22 cellular contexts compared by ENCODE assay signal in the genomic region with DNA sequence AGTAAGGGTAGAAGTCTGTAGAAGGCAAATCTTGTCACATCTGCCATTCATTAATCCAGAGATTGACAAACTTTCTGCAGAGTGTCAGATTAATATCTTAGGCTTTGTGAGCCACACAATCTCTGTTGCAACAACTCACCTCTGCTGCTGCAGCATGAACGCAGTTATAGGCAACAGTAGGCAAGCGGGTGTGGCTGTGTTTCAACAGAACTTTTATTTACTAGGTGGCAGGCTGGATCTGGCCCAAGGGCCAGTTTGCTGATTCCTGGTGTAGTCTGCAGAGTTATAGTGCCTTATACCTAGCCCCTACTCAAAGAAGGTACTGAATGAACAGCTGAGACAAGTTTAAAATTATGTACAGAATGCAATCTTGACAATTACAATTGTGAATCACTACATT.
A peak's percentile ranks its signal among the peaks of the same experiment; 100 is the strongest.
DNase-seq lines count a peak whose midpoint lies in the region; ATAC-seq, FAIRE-seq and TF ChIP-seq lines count a peak whose summit lies in the region.
"Had no signal": no experiment of that assay in that cellular context is flagged by ENCODE, and none has a peak within 500 bp of the region (broad histone marks: within the 10 kb centered on the region; RNA-seq: fewer than 3 reads in every experiment).

No MANE protein-coding gene starts in this region.

- POLR2A ChIA-PET in HepG2 (lab: Yijun Ruan, JAX): no interaction called here

- no peaks in the 10 kb centered on the region for H3K9me3 Mint-ChIP-seq in activated naive CD8-positive, alpha-beta T cell (ENCODE audit: low read depth)
- H3K9me3 Mint-ChIP-seq: nephron had no signal

- 46% methylated on average over 2 of the region's 2 CpGs for WGBS in liver
- WGBS in HepG2 (ENCODE audit: low lambda C conversion rate): 94% methylated on average over 2 of the region's 2 CpGs

- H3K36me3 ChIP-seq in liver (ENCODE audit: control insufficient read depth in 4 of 4, insufficient read depth in 3 of 4, low read depth in 1 of 4, low read length in 3 of 4) (no peaks in the 10 kb centered on the region), HepG2 (replicated peaks in 1 of 2; ENCODE audit: control insufficient read depth in 1 of 2, insufficient read depth in 2 of 2, low read length in 2 of 2) (peaks cover 0 to 5% of the 10 kb centered on the region in 2 experiments; a peak in 2 of 5 replicates), upper lobe of right lung (no peaks in the 10 kb centered on the region)

- H3K36me3 Mint-ChIP-seq in activated naive CD8-positive, alpha-beta T cell: peaks cover 33% of the 10 kb centered on the region

- H4K20me1 ChIP-seq in HepG2 (ENCODE audit: insufficient read depth, low read length): no peaks in the 10 kb centered on the region

- CTCF ChIA-PET in HepG2 (lab: Yijun Ruan, JAX; ENCODE audit: low intra/inter-chr PET ratio, low total read pairs): no interaction called here

- H3K27me3 Mint-ChIP-seq in activated naive CD8-positive, alpha-beta T cell: no peaks in the 10 kb centered on the region
- H3K27me3 Mint-ChIP-seq: activated naive CD8-positive, alpha-beta T cell treated with anti-CD3 and anti-CD28 coated beads, Interleukin-2, amount 10 ng/mL, durations not matched to agents 7 days and 5 days had no signal

- TF ChIP-seq CTCF in liver (IDR thresholded peaks at IDR 0.05; ENCODE audit: low read depth, low read length, missing input control): no peak
- TF ChIP-seq CTCF in HepG2 (CRISPR knock-in tag; IDR thresholded peaks at IDR 0.05): no peak
- TF ChIP-seq CTCF in upper lobe of right lung (IDR thresholded peaks at IDR 0.05): no peak

- DNase-seq in HepG2 (ENCODE audit: low spot score) (no peak), left colon (peak in 1 of 2 donors; percentile 62), upper lobe of right lung (no peak), NCI-H1417 treated with DMSO at 0.1 percent for 48 hours (lab: John Stamatoyannopoulos, UW) (no peak), cortex of kidney (lab: John Stamatoyannopoulos, UW) (no peak), posterior vena cava (ENCODE audit: low spot score) (no peak)
- DNase-seq: activated naive CD8-positive, alpha-beta T cell treated with anti-CD3 and anti-CD28 coated beads, Interleukin-2, amount 10 ng/mL, durations not matched to agents 7 days and 5 days; activated T-cell treated with anti-CD3 and anti-CD28 coated beads, Interleukin-2, amount 50 U/mL, for 48 hours; C1 segment of cervical spinal cord; Calu3; cerebellar nuclear complex; left ventricle myocardium superior; NCI-H1694 treated with DMSO at 0.1 percent for 48 hours; NK-92 treated with Interleukin-12 subunit alpha and Interleukin-12 subunit beta, amount 100 ng/mL, for 24 hours; PC-3; Right ventricle myocardium superior; substantia nigra had no signal

- no peak for TF ChIP-seq RAD21 in liver (IDR thresholded peaks at IDR 0.05)
- no peak for TF ChIP-seq RAD21 in HepG2 (CRISPR knock-in tag; IDR thresholded peaks at IDR 0.05)

- FAIRE-seq in HepG2 (lab: Jason Lieb, UNC): no peak
- FAIRE-seq: GM18507 had no signal

- H3K9me3 ChIP-seq in liver (ENCODE audit: control insufficient read depth in 4 of 4, low read length in 3 of 4): no peaks in the 10 kb centered on the region
- H3K9me3 ChIP-seq in HepG2 (ENCODE audit: low read length): no peaks in the 10 kb centered on the region
- no peaks in the 10 kb centered on the region for H3K9me3 ChIP-seq in upper lobe of right lung

- no peaks in the 10 kb centered on the region for H3K79me2 ChIP-seq in HepG2 (ENCODE audit: insufficient read depth, low read length)

- peaks cover 70% of the 10 kb centered on the region for H3K4me1 Mint-ChIP-seq in activated naive CD8-positive, alpha-beta T cell (ENCODE audit: low read depth)

- BruUV-seq in HepG2 (replicated peaks; lab: Mats Ljungman, UMichigan): no TSS peak

- no peak overlapping the region for H3K4me3 ChIP-seq in liver (ENCODE audit: low read depth in 1 of 3, low read length in 3 of 3)
- no peak overlapping the region for H3K4me3 ChIP-seq in HepG2 (replicated peaks in 1 of 3; ENCODE audit: insufficient read depth in 1 of 3, low read depth in 2 of 3, low read length in 3 of 3)
- no peak overlapping the region for H3K4me3 ChIP-seq in upper lobe of right lung

- H3K4me2 ChIP-seq in HepG2 (ENCODE audit: low read depth, low read length): no peak overlapping the region

- no peak overlapping the region for H3K4me3 Mint-ChIP-seq in activated naive CD8-positive, alpha-beta T cell
- H3K4me3 Mint-ChIP-seq: activated naive CD8-positive, alpha-beta T cell treated with anti-CD3 and anti-CD28 coated beads, Interleukin-2, amount 10 ng/mL, durations not matched to agents 7 days and 5 days; nephron had no signal

- H2AFZ ChIP-seq in HepG2 (ENCODE audit: low read length): no peak overlapping the region

- in situ Hi-C loops in HepG2 (cut with HindIII; ENCODE audit: extremely low pct_ligation_motif_present, low pct_unique_long_range_greater_than_20kb): no loop called here

- peak overlapping the region; percentile 89 for H3K27ac Mint-ChIP-seq in activated naive CD8-positive, alpha-beta T cell
- H3K27ac Mint-ChIP-seq: nephron had no signal

- H3K4me1 ChIP-seq in liver (ENCODE audit: control insufficient read depth in 4 of 4, insufficient read depth in 4 of 4, low read length in 3 of 4) (peaks cover 0 to 8% (median 0%) of the 10 kb centered on the region in 4 donors), HepG2 (ENCODE audit: insufficient read depth, low read length) (peaks cover 13% of the 10 kb centered on the region), upper lobe of right lung (no peaks in the 10 kb centered on the region)

- TF ChIP-seq EP300 in HepG2 (IDR thresholded peaks at IDR 0.05; ENCODE audit: low read depth in 2 of 2, low read length in 2 of 2): no peak
- no peak for TF ChIP-seq EP300 in HepG2 (CRISPR knock-in tag; IDR thresholded peaks at IDR 0.05; ENCODE audit: borderline replicate concordance)

- H3K27ac ChIP-seq in liver (ENCODE audit: low read depth in 1 of 2, low read length in 2 of 2) (no peak overlapping the region), HepG2 (ENCODE audit: extremely low read length, insufficient read depth, low read length) (no peak overlapping the region), upper lobe of right lung (no peak overlapping the region)

- ATAC-seq in HepG2: no peak
- peak; percentile 40 for ATAC-seq in left colon
- ATAC-seq in upper lobe of right lung: peak; percentile 22
- ATAC-seq: HCT116, left ventricle myocardium superior had no signal

- H3K27me3 ChIP-seq in liver (ENCODE audit: control insufficient read depth in 4 of 4, insufficient read depth in 4 of 4, low read length in 3 of 4) (no peaks in the 10 kb centered on the region), HepG2 (ENCODE audit: control insufficient read depth in 1 of 2, insufficient read depth in 2 of 2, low read length in 2 of 2) (no peaks in the 10 kb centered on the region), upper lobe of right lung (no peaks in the 10 kb centered on the region)

- H3K9ac ChIP-seq in liver (ENCODE audit: low read depth in 1 of 2, low read length in 2 of 2) (no peak overlapping the region), HepG2 (ENCODE audit: insufficient read depth, low read depth, low read length) (no peak overlapping the region)

- intact Hi-C loops in HepG2 (cut with micrococcal nuclease; ENCODE audit: unreplicated experiment) (no loop called here), left colon (cut with DNase I, micrococcal nuclease) (no loop called here), upper lobe of right lung (cut with DNase I) (no loop called here), posterior vena cava (cut with DNase I) (no loop called here)

- TF ChIP-seq POLR2A in HepG2 (IDR thresholded peaks at IDR 0.05; ENCODE audit: insufficient read depth in 1 of 2, low read depth in 2 of 2, low read length in 2 of 2): no peak

TF ChIP-seq in liver, 16 proteins besides CTCF, POLR2A, EP300 and RAD21 (continues in another document):
- TF ChIP-seq EGR1 (IDR thresholded peaks at IDR 0.05; ENCODE audit: low read depth in 2 of 2) (no peak), RXRA (IDR thresholded peaks at IDR 0.05) (peak in 1 of 2 donors; percentile 40), TAF1 (conservative IDR thresholded peaks at IDR 0.05) (no peak)
- TF ChIP-seq, protein P1, sequence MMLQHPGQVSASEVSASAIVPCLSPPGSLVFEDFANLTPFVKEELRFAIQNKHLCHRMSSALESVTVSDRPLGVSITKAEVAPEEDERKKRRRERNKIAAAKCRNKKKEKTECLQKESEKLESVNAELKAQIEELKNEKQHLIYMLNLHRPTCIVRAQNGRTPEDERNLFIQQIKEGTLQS (IDR thresholded peaks at IDR 0.05): no peak

TF ChIP-seq in HepG2, 621 proteins besides CTCF, POLR2A, EP300 and RAD21 (continues in another document):
- TF ChIP-seq ZNF839 (CRISPR knock-in tag; IDR thresholded peaks at IDR 0.05; ENCODE audit: borderline replicate concordance) (no peak), RFX1 (IDR thresholded peaks at IDR 0.05) (no peak), HOXA3 (CRISPR knock-in tag; IDR thresholded peaks at IDR 0.05) (no peak), HCFC1 (IDR thresholded peaks at IDR 0.05; ENCODE audit: low read depth, low read length) (no peak), GABPA (IDR thresholded peaks at IDR 0.05; ENCODE audit: low read depth, low read length) (no peak), GABPA (CRISPR knock-in tag; IDR thresholded peaks at IDR 0.05; ENCODE audit: low read depth) (no peak)
- TF ChIP-seq, protein P2, sequence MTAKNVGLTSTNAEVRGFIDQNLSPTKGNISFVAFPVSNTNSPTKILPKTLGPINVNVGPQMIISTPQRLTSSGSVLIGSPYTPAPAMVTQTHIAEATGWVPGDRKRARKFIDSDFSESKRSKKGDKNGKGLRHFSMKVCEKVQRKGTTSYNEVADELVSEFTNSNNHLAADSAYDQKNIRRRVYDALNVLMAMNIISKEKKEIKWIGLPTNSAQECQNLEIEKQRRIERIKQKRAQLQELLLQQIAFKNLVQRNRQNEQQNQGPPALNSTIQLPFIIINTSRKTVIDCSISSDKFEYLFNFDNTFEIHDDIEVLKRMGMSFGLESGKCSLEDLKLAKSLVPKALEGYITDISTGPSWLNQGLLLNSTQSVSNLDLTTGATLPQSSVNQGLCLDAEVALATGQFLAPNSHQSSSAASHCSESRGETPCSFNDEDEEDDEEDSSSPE (CRISPR knock-in tag; IDR thresholded peaks at IDR 0.05): no peak
